Comparison of ENCODE assay signal across 36 cellular contexts in genomic region chr12:3018284-3019004, GRCh38. TPM values are rescaled to one million over a fixed set of nuclear protein-coding genes. Genes with fewer than 3 reads are reported as not detected.
"Had no signal": no experiment of that assay in that cellular context is flagged by ENCODE, and none has a peak within 500 bp of the region (broad histone marks: within the 10 kb centered on the region; RNA-seq: fewer than 3 reads in every experiment).

No MANE protein-coding gene starts in this region.

- H3K27ac ChIP-seq: ascending aorta, breast epithelium, coronary artery, dorsolateral prefrontal cortex, esophagus muscularis mucosa, foreskin keratinocyte, heart left ventricle, WERI-Rb-1 had no signal

- H3K27me3 Mint-ChIP-seq: activated naive CD8-positive, alpha-beta T cell treated with anti-CD3 and anti-CD28 coated beads, Interleukin-2, amount 10 ng/mL, durations not matched to agents 7 days and 5 days; activated T-cell treated with anti-CD3 and anti-CD28 coated beads, Interleukin-2, amount 50 U/mL, for 24 hours; brain; dendritic cell treated with granulocyte-macrophage colony-stimulating factor and Interleukin-4, amounts not matched to agents 40 ng/mL and 50 ng/mL, for 4 days had no signal

- ATAC-seq: activated CD4-positive, CD25-positive, alpha-beta regulatory T cell treated with anti-CD3 and anti-CD28 coated beads, Interleukin-2, amount 50 U/mL, for 24 hours; activated CD8-positive, alpha-beta T cell treated with anti-CD3 and anti-CD28 coated beads for 36 hours; activated naive CD4-positive, alpha-beta T cell treated with anti-CD3 and anti-CD28 coated beads, Interleukin-2, amount 50 U/mL, for 72 hours; activated T-cell treated with anti-CD3 and anti-CD28 coated beads, Interleukin-2, amount 50 U/mL, for 72 hours; effector memory CD8-positive, alpha-beta T cell; foreskin keratinocyte; gastrocnemius medialis; heart left ventricle; T-helper 17 cell had no signal

- H3K27ac Mint-ChIP-seq: activated B cell treated with CpG ODN at 0.5 μM for 24 hours; activated CD8-positive, alpha-beta T cell treated with anti-CD3 and anti-CD28 coated beads for 36 hours; activated naive CD4-positive, alpha-beta T cell treated with anti-CD3 and anti-CD28 coated beads, Interleukin-2, amount 10 ng/mL, durations not matched to agents 7 days and 5 days; activated naive CD4-positive, alpha-beta T cell treated with anti-CD3 and anti-CD28 coated beads, Interleukin-2, amount 50 U/mL, for 72 hours; activated naive CD8-positive, alpha-beta T cell treated with anti-CD3 and anti-CD28 coated beads, Interleukin-2, amount 10 ng/mL, durations not matched to agents 7 days and 5 days; activated T-cell treated with anti-CD3 and anti-CD28 coated beads, Interleukin-2, amount 50 U/mL, for 24 hours; activated T-cell treated with anti-CD3 and anti-CD28 coated beads, Interleukin-2, amount 50 U/mL, for 72 hours; brain; dendritic cell treated with granulocyte-macrophage colony-stimulating factor and Interleukin-4, amounts not matched to agents 40 ng/mL and 50 ng/mL, for 4 days; effector memory CD8-positive, alpha-beta T cell; T-helper 17 cell; T-helper 2 cell treated with Interferon-gamma antibody and Interleukin-4, amounts not matched to agents 5 μg/mL and 100 μg/mL, for 36 hours had no signal

- H3K36me3 Mint-ChIP-seq: activated naive CD4-positive, alpha-beta T cell treated with anti-CD3 and anti-CD28 coated beads, Interleukin-2, amount 10 ng/mL, durations not matched to agents 7 days and 5 days; activated naive CD4-positive, alpha-beta T cell treated with anti-CD3 and anti-CD28 coated beads, Interleukin-2, amount 50 U/mL, for 72 hours; activated naive CD8-positive, alpha-beta T cell treated with anti-CD3 and anti-CD28 coated beads, Interleukin-2, amount 10 ng/mL, durations not matched to agents 7 days and 5 days had no signal

- H3K9me3 Mint-ChIP-seq: activated B cell treated with CpG ODN at 0.5 μM for 24 hours; activated CD8-positive, alpha-beta T cell treated with anti-CD3 and anti-CD28 coated beads for 36 hours; activated naive CD4-positive, alpha-beta T cell treated with anti-CD3 and anti-CD28 coated beads, Interleukin-2, amount 10 ng/mL, durations not matched to agents 7 days and 5 days; activated naive CD4-positive, alpha-beta T cell treated with anti-CD3 and anti-CD28 coated beads, Interleukin-2, amount 50 U/mL, for 72 hours; activated naive CD8-positive, alpha-beta T cell treated with anti-CD3 and anti-CD28 coated beads, Interleukin-2, amount 10 ng/mL, durations not matched to agents 7 days and 5 days; activated T-cell treated with anti-CD3 and anti-CD28 coated beads, Interleukin-2, amount 50 U/mL, for 24 hours; activated T-cell treated with anti-CD3 and anti-CD28 coated beads, Interleukin-2, amount 50 U/mL, for 72 hours; brain; central memory CD8-positive, alpha-beta T cell; dendritic cell treated with granulocyte-macrophage colony-stimulating factor and Interleukin-4, amounts not matched to agents 40 ng/mL and 50 ng/mL, for 4 days; effector memory CD8-positive, alpha-beta T cell; T-helper 2 cell treated with Interferon-gamma antibody and Interleukin-4, amounts not matched to agents 5 μg/mL and 100 μg/mL, for 36 hours had no signal

- H3K9me3 ChIP-seq: ascending aorta, breast epithelium, esophagus muscularis mucosa, gastrocnemius medialis, heart left ventricle had no signal

- H3K4me3 ChIP-seq: ascending aorta, breast epithelium, cardiac muscle cell, coronary artery, dorsolateral prefrontal cortex, esophagus muscularis mucosa, gastrocnemius medialis, heart left ventricle had no signal

- H3K4me3 Mint-ChIP-seq: activated B cell treated with CpG ODN at 0.5 μM for 24 hours; activated CD8-positive, alpha-beta T cell treated with anti-CD3 and anti-CD28 coated beads for 36 hours; activated naive CD4-positive, alpha-beta T cell treated with anti-CD3 and anti-CD28 coated beads, Interleukin-2, amount 10 ng/mL, durations not matched to agents 7 days and 5 days; activated naive CD8-positive, alpha-beta T cell treated with anti-CD3 and anti-CD28 coated beads, Interleukin-2, amount 10 ng/mL, durations not matched to agents 7 days and 5 days; activated T-cell treated with anti-CD3 and anti-CD28 coated beads, Interleukin-2, amount 50 U/mL, for 24 hours; activated T-cell treated with anti-CD3 and anti-CD28 coated beads, Interleukin-2, amount 50 U/mL, for 72 hours; brain; central memory CD8-positive, alpha-beta T cell; dendritic cell treated with granulocyte-macrophage colony-stimulating factor and Interleukin-4, amounts not matched to agents 40 ng/mL and 50 ng/mL, for 4 days; effector memory CD8-positive, alpha-beta T cell; T-helper 17 cell; T-helper 2 cell treated with Interferon-gamma antibody and Interleukin-4, amounts not matched to agents 5 μg/mL and 100 μg/mL, for 36 hours had no signal

- H3K36me3 ChIP-seq: breast epithelium, cardiac muscle cell had no signal

- DNase-seq: activated B cell treated with CpG ODN at 0.5 μM for 24 hours; activated CD4-positive, alpha-beta T cell treated with anti-CD3 and anti-CD28 coated beads for 48 hours; activated CD4-positive, alpha-beta T cell treated with anti-CD3 and anti-CD28 coated beads, Interleukin-2, amount 50 U/mL, for 1 hour; activated CD4-positive, alpha-beta T cell treated with anti-CD3 and anti-CD28 coated beads, Interleukin-2, amount 50 U/mL, for 48 hours; activated CD8-positive, alpha-beta memory T cell treated with anti-CD3 and anti-CD28 coated beads for 24 hours; activated CD8-positive, alpha-beta memory T cell treated with anti-CD3 and anti-CD28 coated beads, Interleukin-2, amount 50 U/mL, for 4 hours; activated CD8-positive, alpha-beta T cell treated with anti-CD3 and anti-CD28 coated beads for 36 hours; activated gamma-delta T cell; activated naive CD4-positive, alpha-beta T cell; activated naive CD4-positive, alpha-beta T cell treated with anti-CD3 and anti-CD28 coated beads, Interleukin-2, amount 10 ng/mL, durations not matched to agents 7 days and 5 days; activated naive CD8-positive, alpha-beta T cell treated with anti-CD3 and anti-CD28 coated beads, Interleukin-2, amount 10 ng/mL, durations not matched to agents 7 days and 5 days; activated T-cell treated with anti-CD3 and anti-CD28 coated beads, Interleukin-2, amount 50 U/mL, for 24 hours; activated T-cell treated with anti-CD3 and anti-CD28 coated beads, Interleukin-2, amount 50 U/mL, for 72 hours; dorsolateral prefrontal cortex; effector CD4-positive, alpha-beta T cell; effector memory CD8-positive, alpha-beta T cell; erythroblast; foreskin keratinocyte; gastrocnemius medialis; glutamatergic neuron; T-helper 1 cell; T-helper 17 cell; T1000; WERI-Rb-1 had no signal

- H3K27me3 ChIP-seq: ascending aorta, breast epithelium, cardiac muscle cell, dorsolateral prefrontal cortex, esophagus muscularis mucosa, foreskin keratinocyte, gastrocnemius medialis, heart left ventricle had no signal

- H3K4me1 ChIP-seq: ascending aorta, breast epithelium, foreskin keratinocyte had no signal

- H3K4me1 Mint-ChIP-seq: activated B cell treated with CpG ODN at 0.5 μM for 24 hours; activated naive CD8-positive, alpha-beta T cell treated with anti-CD3 and anti-CD28 coated beads, Interleukin-2, amount 10 ng/mL, durations not matched to agents 7 days and 5 days; central memory CD8-positive, alpha-beta T cell; T-helper 17 cell had no signal

RNA-seq across cellular contexts. Expression of gene TEAD4, which starts 59.2 kb away (rescaled TPM):
- total RNA-seq: activated B cell treated with CpG ODN at 0.5 μM for 24 hours; activated naive CD8-positive, alpha-beta T cell treated with anti-CD3 and anti-CD28 coated beads, Interleukin-2, amount 10 ng/mL, durations not matched to agents 7 days and 5 days; T-helper 17 cell had no signal
